In the genomic region with DNA sequence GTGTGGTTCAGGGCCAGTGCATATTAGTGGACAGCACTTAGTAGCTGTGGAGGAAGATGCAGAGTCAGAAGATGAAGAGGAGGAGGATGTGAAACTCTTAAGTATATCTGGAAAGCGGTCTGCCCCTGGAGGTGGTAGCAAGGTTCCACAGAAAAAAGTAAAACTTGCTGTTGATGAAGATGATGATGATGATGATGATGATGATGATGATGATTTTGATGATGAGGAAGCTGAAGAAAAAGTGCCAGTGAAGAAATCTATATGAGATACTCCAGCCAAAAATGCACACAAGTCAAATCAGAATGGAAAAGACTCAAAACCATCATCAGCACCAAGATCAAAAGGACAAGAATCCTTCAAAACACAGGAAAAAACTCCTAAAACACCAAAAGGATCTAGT, we compare ENCODE assay signal across 6 cellular contexts. TPM values are rescaled to one million over a fixed set of nuclear protein-coding genes. Genes with fewer than 3 reads are reported as not detected.
DNase-seq lines count a peak whose midpoint lies in the region; ATAC-seq, FAIRE-seq and TF ChIP-seq lines count a peak whose summit lies in the region.
"Not testable (repeated sequence)": the region's sequence is repeated elsewhere in the genome, so short reads cannot be mapped to it uniquely, and the experiment has no call there.

No MANE protein-coding gene starts in this region.

- not testable (repeated sequence) for H3K36me3 Mint-ChIP-seq in IgD-negative memory B cell; MCF 10A (ENCODE audit: insufficient read depth, unreplicated experiment); dendritic cell treated with granulocyte-macrophage colony-stimulating factor and Interleukin-4, amounts not matched to agents 40 ng/mL and 50 ng/mL, for 4 days (ENCODE audit: low read depth); memory B cell

- not testable (repeated sequence) for H3K79me2 ChIP-seq in HepG2 (ENCODE audit: insufficient read depth, low read length)

- TF ChIP-seq CTCF in HEK293 (tag by site-specific recombination; IDR thresholded peaks at IDR 0.05); MCF 10A (IDR thresholded peaks at IDR 0.05; ENCODE audit: unreplicated experiment); HepG2 (CRISPR knock-in tag; IDR thresholded peaks at IDR 0.05): not testable (repeated sequence)

- not testable (repeated sequence) for TF ChIP-seq EP300 in HepG2 (IDR thresholded peaks at IDR 0.05; ENCODE audit: low read depth in 2 of 2, low read length in 2 of 2); HepG2 (CRISPR knock-in tag; IDR thresholded peaks at IDR 0.05; ENCODE audit: borderline replicate concordance)

- not testable (repeated sequence) for H3K4me1 Mint-ChIP-seq in IgD-negative memory B cell; MCF 10A (ENCODE audit: insufficient read depth, unreplicated experiment); memory B cell
- H3K4me1 Mint-ChIP-seq in dendritic cell treated with granulocyte-macrophage colony-stimulating factor and Interleukin-4, amounts not matched to agents 40 ng/mL and 50 ng/mL, for 4 days (ENCODE audit: low read depth) = peaks cover 26% of the 10 kb centered on the region

- H3K9me3 Mint-ChIP-seq in IgD-negative memory B cell; MCF 10A (ENCODE audit: unreplicated experiment); dendritic cell treated with granulocyte-macrophage colony-stimulating factor and Interleukin-4, amounts not matched to agents 40 ng/mL and 50 ng/mL, for 4 days; memory B cell: not testable (repeated sequence)

- not testable (repeated sequence) for TF ChIP-seq RAD21 in HepG2 (CRISPR knock-in tag; IDR thresholded peaks at IDR 0.05)

- H3K27me3 ChIP-seq in HepG2 (ENCODE audit: control insufficient read depth in 1 of 2, insufficient read depth in 2 of 2, low read length in 2 of 2) = peaks cover 1 to 13% of the 10 kb centered on the region in 2 experiments; a peak in 2 of 5 replicates

- not testable (repeated sequence) for H3K36me3 ChIP-seq in HEK293 (ENCODE audit: control insufficient read depth in 2 of 2, insufficient read depth in 1 of 2, low read length in 2 of 2); HepG2 (replicated peaks in 1 of 2; ENCODE audit: control insufficient read depth in 1 of 2, insufficient read depth in 2 of 2, low read length in 2 of 2)

- TF ChIP-seq POLR2A in HepG2 (IDR thresholded peaks at IDR 0.05; ENCODE audit: insufficient read depth in 1 of 2, low read depth in 2 of 2, low read length in 2 of 2) = not testable (repeated sequence)

- CTCF ChIA-PET in HEK293 (lab: Yijun Ruan, JAX); MCF 10A (lab: Yijun Ruan, JAX); HepG2 (lab: Yijun Ruan, JAX; ENCODE audit: low intra/inter-chr PET ratio, low total read pairs): not testable (repeated sequence)

- H3K4me3 ChIP-seq in HEK293 (ENCODE audit: low read depth, low read length); HepG2 (replicated peaks in 1 of 3; ENCODE audit: insufficient read depth in 1 of 3, low read depth in 2 of 3, low read length in 3 of 3): not testable (repeated sequence)

- not testable (repeated sequence) for FAIRE-seq in HepG2 (lab: Jason Lieb, UNC)

- not testable (repeated sequence) for H3K9me3 ChIP-seq in HEK293 (ENCODE audit: control insufficient read depth, insufficient read depth, low read depth, low read length); HepG2 (ENCODE audit: low read length)

- BruUV-seq in MCF 10A (replicated peaks; lab: Mats Ljungman, UMichigan) = TSS peak; percentile 75
- BruUV-seq in HepG2 (replicated peaks; lab: Mats Ljungman, UMichigan) = not testable (repeated sequence)

- not testable (repeated sequence) for H4K20me1 ChIP-seq in HepG2 (ENCODE audit: insufficient read depth, low read length)

- WGBS in HepG2 (ENCODE audit: low lambda C conversion rate) = 4% methylated on average over 1 of the region's 1 CpG

- not testable (repeated sequence) for DNase-seq in MCF 10A (ENCODE audit: unreplicated experiment); HepG2 (ENCODE audit: low spot score); memory B cell (ENCODE audit: low spot score in 2 of 2)

- not testable (repeated sequence) for H3K9ac ChIP-seq in HepG2 (ENCODE audit: insufficient read depth, low read depth, low read length)

- not testable (repeated sequence) for H3K4me3 Mint-ChIP-seq in IgD-negative memory B cell; MCF 10A (ENCODE audit: unreplicated experiment); dendritic cell treated with granulocyte-macrophage colony-stimulating factor and Interleukin-4, amounts not matched to agents 40 ng/mL and 50 ng/mL, for 4 days; memory B cell

- H3K27me3 Mint-ChIP-seq in IgD-negative memory B cell; MCF 10A (ENCODE audit: insufficient read depth, unreplicated experiment); dendritic cell treated with granulocyte-macrophage colony-stimulating factor and Interleukin-4, amounts not matched to agents 40 ng/mL and 50 ng/mL, for 4 days; memory B cell: not testable (repeated sequence)

- in situ Hi-C loops in HepG2 (cut with HindIII; ENCODE audit: extremely low pct_ligation_motif_present, low pct_unique_long_range_greater_than_20kb) = not testable (repeated sequence)

- not testable (repeated sequence) for H3K4me2 ChIP-seq in HepG2 (ENCODE audit: low read depth, low read length)

- POLR2A ChIA-PET in HEK293 (lab: Yijun Ruan, JAX); MCF 10A (lab: Yijun Ruan, JAX); HepG2 (lab: Yijun Ruan, JAX): not testable (repeated sequence)

- ATAC-seq in HepG2; memory B cell (ENCODE audit: low read depth): not testable (repeated sequence)

- H3K4me1 ChIP-seq in HEK293 (ENCODE audit: control insufficient read depth, insufficient read depth, low read length); HepG2 (ENCODE audit: insufficient read depth, low read length): not testable (repeated sequence)

- intact Hi-C loops in MCF 10A (cut with micrococcal nuclease); dendritic cell treated with granulocyte-macrophage colony-stimulating factor and Interleukin-4, amounts not matched to agents 40 ng/mL and 50 ng/mL, for 4 days (cut with micrococcal nuclease); HepG2 (cut with micrococcal nuclease; ENCODE audit: unreplicated experiment): not testable (repeated sequence)

- not testable (repeated sequence) for H3K27ac ChIP-seq in HEK293 (ENCODE audit: extremely low read depth, low read depth, low read length); HepG2 (ENCODE audit: extremely low read length, insufficient read depth, low read length)

- H3K27ac Mint-ChIP-seq in IgD-negative memory B cell (peak overlapping the region in 2 of 3 donors; percentile 29 to 35), memory B cell (peak overlapping the region; percentile 19)
- not testable (repeated sequence) for H3K27ac Mint-ChIP-seq in MCF 10A (ENCODE audit: low read depth, unreplicated experiment)
- peak overlapping the region; percentile 13 for H3K27ac Mint-ChIP-seq in dendritic cell treated with granulocyte-macrophage colony-stimulating factor and Interleukin-4, amounts not matched to agents 40 ng/mL and 50 ng/mL, for 4 days

- H2AFZ ChIP-seq in HepG2 (ENCODE audit: low read length) = not testable (repeated sequence)

RNA-seq across cellular contexts. Expression of gene WDTC1, which starts 27.2 kb away (rescaled TPM):
- polyA plus RNA-seq in IgD-negative memory B cell = 8.5 TPM
- 15.7 and 18.9 TPM in 2 replicates for total RNA-seq in MCF 10A (2022)
- 5.5 and 7.7 TPM in 2 replicates for total RNA-seq in HepG2 (2016; rRNA removed; fragmentation: Illumina TruSeq; extraction: Trizol)
- 2.2 and 2.3 TPM in 2 replicates for total RNA-seq in HepG2 (2016; cell fraction: cytosol; rRNA removed; fragmentation: Illumina TruSeq; extraction: Trizol; ENCODE audit: low read depth)
- 6.1 and 6.4 TPM in 2 replicates for total RNA-seq in HepG2 (2016; cell fraction: insoluble cytoplasmic fraction; rRNA removed; fragmentation: Illumina TruSeq; extraction: Trizol)
- 10.0 and 10.7 TPM in 2 replicates for total RNA-seq in HepG2 (2016; cell fraction: membrane; rRNA removed; fragmentation: Illumina TruSeq; extraction: Trizol)
- 3.9 and 4.5 TPM in 2 replicates for total RNA-seq in HepG2 (2016; cell fraction: nucleus; rRNA removed; fragmentation: Illumina TruSeq; extraction: Trizol)
- polyA plus RNA-seq in HepG2 (2011; rRNA removed) = 5.5 and 7.1 TPM in 2 replicates
- polyA plus RNA-seq in HepG2 (2011; cell fraction: cytosol; rRNA removed) = 3.8 and 4.1 TPM in 2 replicates
- 8.1 and 9.1 TPM in 2 replicates for polyA plus RNA-seq in HepG2 (2011; cell fraction: nucleus; rRNA removed)
- polyA plus RNA-seq in HepG2 (2012) = 10.2 and 12.4 TPM in 2 replicates
- polyA plus RNA-seq in HepG2 (2016; cell fraction: cytosol; fragmentation: Illumina TruSeq; extraction: Trizol; ENCODE audit: low read depth) = 2.4 TPM in 2 replicates
- 6.3 and 8.9 TPM in 2 replicates for polyA plus RNA-seq in HepG2 (2016; cell fraction: insoluble cytoplasmic fraction; fragmentation: Illumina TruSeq; extraction: Trizol; ENCODE audit: low read depth)
- 8.9 and 9.3 TPM in 2 replicates for polyA plus RNA-seq in HepG2 (2016; cell fraction: membrane; fragmentation: Illumina TruSeq; extraction: Trizol; ENCODE audit: low read depth)
- 6.3 and 6.8 TPM in 2 replicates for polyA plus RNA-seq in HepG2 (2016; cell fraction: nucleus; fragmentation: Illumina TruSeq; extraction: Trizol; ENCODE audit: insufficient read depth, low read depth)
- 11.5 and 12.8 TPM in 2 replicates for polyA minus RNA-seq in HepG2 (2011; rRNA and poly(A)+ RNA removed; ENCODE audit: low replicate concordance)
- 3.9 and 4.7 TPM in 2 replicates for polyA minus RNA-seq in HepG2 (2011; cell fraction: cytosol; rRNA and poly(A)+ RNA removed)
- polyA minus RNA-seq in HepG2 (2011; cell fraction: nucleus; rRNA and poly(A)+ RNA removed) = 3.7 and 4.8 TPM in 2 replicates

RNA-seq across cellular contexts. Expression of gene SLC9A1, which starts 52.3 kb away (rescaled TPM):
- polyA plus RNA-seq in IgD-negative memory B cell (8.9 TPM), HepG2 (2011; rRNA removed) (1.4 and 1.7 TPM in 2 replicates)
- total RNA-seq in MCF 10A (2022) (70.5 and 88.8 TPM in 2 replicates), HepG2 (2016; rRNA removed; fragmentation: Illumina TruSeq; extraction: Trizol) (2.7 and 2.9 TPM in 2 replicates)
- total RNA-seq in HepG2 (2016; cell fraction: cytosol; rRNA removed; fragmentation: Illumina TruSeq; extraction: Trizol; ENCODE audit: low read depth) = 1.8 and 2.1 TPM in 2 replicates
- total RNA-seq in HepG2 (2016; cell fraction: insoluble cytoplasmic fraction; rRNA removed; fragmentation: Illumina TruSeq; extraction: Trizol) = 1.6 and 2.5 TPM in 2 replicates
- 3.1 and 3.8 TPM in 2 replicates for total RNA-seq in HepG2 (2016; cell fraction: membrane; rRNA removed; fragmentation: Illumina TruSeq; extraction: Trizol)
- total RNA-seq in HepG2 (2016; cell fraction: nucleus; rRNA removed; fragmentation: Illumina TruSeq; extraction: Trizol) = 3.9 and 5.2 TPM in 2 replicates
- 1.0 and 2.7 TPM in 2 replicates for polyA plus RNA-seq in HepG2 (2011; cell fraction: cytosol; rRNA removed)
- 5.0 and 5.3 TPM in 2 replicates for polyA plus RNA-seq in HepG2 (2011; cell fraction: nucleus; rRNA removed)
- polyA plus RNA-seq in HepG2 (2012) = 4.8 and 6.7 TPM in 2 replicates
- polyA plus RNA-seq in HepG2 (2016; cell fraction: cytosol; fragmentation: Illumina TruSeq; extraction: Trizol; ENCODE audit: low read depth) = 0.97 and 1.3 TPM in 2 replicates
- 2.6 and 5.0 TPM in 2 replicates for polyA plus RNA-seq in HepG2 (2016; cell fraction: insoluble cytoplasmic fraction; fragmentation: Illumina TruSeq; extraction: Trizol; ENCODE audit: low read depth)
- polyA plus RNA-seq in HepG2 (2016; cell fraction: membrane; fragmentation: Illumina TruSeq; extraction: Trizol; ENCODE audit: low read depth) = 2.2 and 2.7 TPM in 2 replicates
- polyA plus RNA-seq in HepG2 (2016; cell fraction: nucleus; fragmentation: Illumina TruSeq; extraction: Trizol; ENCODE audit: insufficient read depth, low read depth) = 11.1 and 12.2 TPM in 2 replicates
- polyA minus RNA-seq in HepG2 (2011; rRNA and poly(A)+ RNA removed; ENCODE audit: low replicate concordance) = 5.1 and 11.1 TPM in 2 replicates
- polyA minus RNA-seq in HepG2 (2011; cell fraction: cytosol; rRNA and poly(A)+ RNA removed) = 1.7 and 4.4 TPM in 2 replicates
- polyA minus RNA-seq in HepG2 (2011; cell fraction: nucleus; rRNA and poly(A)+ RNA removed) = 3.1 and 3.2 TPM in 2 replicates

Comparison
In these comparisons a context has a peak if more than half of its experiments do, and no peak if none do; other contexts are left out.
1. RNA of gene SLC9A1, which starts 52.3 kb away (total RNA-seq): 70.5 to 88.8 TPM in MCF 10A; 1.6 to 5.2 TPM in HepG2; every median in the first group is over 10 times any median in the second.